In genomic region chr12:91264178-91264577, GRCh38 we compare ENCODE assay signal across 38 cellular contexts.
"Had no signal": no experiment of that assay in that cellular context is flagged by ENCODE, and none has a peak within 500 bp of the region (broad histone marks: within the 10 kb centered on the region; RNA-seq: fewer than 3 reads in every experiment).

No MANE protein-coding gene starts in this region.

- H3K27ac Mint-ChIP-seq: activated B cell treated with CpG ODN at 0.5 μM for 24 hours; activated CD4-positive, alpha-beta memory T cell treated with anti-CD3 and anti-CD28 coated beads for 36 hours; activated naive CD4-positive, alpha-beta T cell treated with anti-CD3 and anti-CD28 coated beads for 36 hours; activated naive CD4-positive, alpha-beta T cell treated with anti-CD3 and anti-CD28 coated beads, Interleukin-2, amount 50 U/mL, for 72 hours; activated T-helper 1 cell treated with anti-CD3 and anti-CD28 coated beads, Interleukin-12 subunit alpha, Interleukin-12 subunit beta, Interleukin-2, Interleukin-4 antibody, amounts not matched to agents 30 ng/mL and 10 ng/mL and 1 ng/mL, durations not matched to agents 14 hours and 24 hours and 36 hours; brain had no signal

- H3K4me1 Mint-ChIP-seq: activated B cell treated with CpG ODN at 0.5 μM for 24 hours had no signal

- DNase-seq: activated B cell treated with CpG ODN at 0.5 μM for 24 hours; activated CD4-positive, alpha-beta memory T cell treated with anti-CD3 and anti-CD28 coated beads for 36 hours; activated CD4-positive, alpha-beta T cell treated with anti-CD3 and anti-CD28 coated beads for 4 hours; activated CD4-positive, alpha-beta T cell treated with anti-CD3 and anti-CD28 coated beads, Interleukin-2, amount 50 U/mL, for 1 hour; activated CD4-positive, CD25-positive, alpha-beta regulatory T cell treated with anti-CD3 and anti-CD28 coated beads, Interleukin-2, amount 50 U/mL, for 72 hours; activated CD8-positive, alpha-beta memory T cell treated with anti-CD3 and anti-CD28 coated beads, Interleukin-2, amount 50 U/mL, for 4 hours; activated gamma-delta T cell treated with Interleukin-2 at 50 U/mL for 16 hours; activated naive CD4-positive, alpha-beta T cell treated with anti-CD3 and anti-CD28 coated beads for 36 hours; activated T-cell treated with anti-CD3 and anti-CD28 coated beads for 4 hours; activated T-cell treated with anti-CD3 and anti-CD28 coated beads, Interleukin-2, amount 50 U/mL, for 4 hours; adrenal gland; anterior cingulate cortex; caudate nucleus; cerebellar nuclear complex; Karpas-422; KBM-7; MG63; NCI-H1048; NCI-H146; NCI-H187; NCI-H2029 treated with DMSO at 0.1 percent for 48 hours; NCI-H2107; NCI-H226; NCI-H446 treated with DMSO at 0.1 percent for 48 hours; NCI-H524; NK-92 treated with Interleukin-12 subunit alpha and Interleukin-12 subunit beta, amount 100 ng/mL, for 24 hours; PC-3; Peyer's patch; RPMI8226; SHP77 treated with DMSO at 0.1 percent for 48 hours; SW 1271; T-helper 1 cell; T-helper 2 cell; T-helper 9 cell had no signal

- H3K4me3 Mint-ChIP-seq: activated B cell treated with CpG ODN at 0.5 μM for 24 hours; activated CD4-positive, alpha-beta memory T cell treated with anti-CD3 and anti-CD28 coated beads for 36 hours; activated naive CD4-positive, alpha-beta T cell treated with anti-CD3 and anti-CD28 coated beads for 36 hours; activated T-cell treated with anti-CD3 and anti-CD28 coated beads, Interleukin-2, amount 50 U/mL, for 4 hours; activated T-helper 1 cell treated with anti-CD3 and anti-CD28 coated beads, Interleukin-12 subunit alpha, Interleukin-12 subunit beta, Interleukin-2, Interleukin-4 antibody, amounts not matched to agents 30 ng/mL and 10 ng/mL and 1 ng/mL, durations not matched to agents 14 hours and 24 hours and 36 hours; brain had no signal

- H3K9me3 Mint-ChIP-seq: activated CD4-positive, alpha-beta memory T cell treated with anti-CD3 and anti-CD28 coated beads for 36 hours; activated naive CD4-positive, alpha-beta T cell treated with anti-CD3 and anti-CD28 coated beads for 36 hours; activated naive CD4-positive, alpha-beta T cell treated with anti-CD3 and anti-CD28 coated beads, Interleukin-2, amount 50 U/mL, for 72 hours; activated T-helper 1 cell treated with anti-CD3 and anti-CD28 coated beads, Interleukin-12 subunit alpha, Interleukin-12 subunit beta, Interleukin-2, Interleukin-4 antibody, amounts not matched to agents 30 ng/mL and 10 ng/mL and 1 ng/mL, durations not matched to agents 14 hours and 24 hours and 36 hours had no signal

- H3K36me3 Mint-ChIP-seq: activated CD4-positive, alpha-beta memory T cell treated with anti-CD3 and anti-CD28 coated beads for 36 hours; activated naive CD4-positive, alpha-beta T cell treated with anti-CD3 and anti-CD28 coated beads, Interleukin-2, amount 50 U/mL, for 72 hours; brain had no signal

- H3K4me3 ChIP-seq: adrenal gland, MG63, Peyer's patch, SJSA1 had no signal

- H3K27me3 Mint-ChIP-seq: activated B cell treated with CpG ODN at 0.5 μM for 24 hours had no signal

- ATAC-seq: activated naive CD4-positive, alpha-beta T cell treated with anti-CD3 and anti-CD28 coated beads, Interleukin-2, amount 50 U/mL, for 72 hours; activated T-cell treated with anti-CD3 and anti-CD28 coated beads, Interleukin-2, amount 50 U/mL, for 4 hours; PC-3 had no signal
